1 cellular context compared by ENCODE assay signal in the genomic region with DNA sequence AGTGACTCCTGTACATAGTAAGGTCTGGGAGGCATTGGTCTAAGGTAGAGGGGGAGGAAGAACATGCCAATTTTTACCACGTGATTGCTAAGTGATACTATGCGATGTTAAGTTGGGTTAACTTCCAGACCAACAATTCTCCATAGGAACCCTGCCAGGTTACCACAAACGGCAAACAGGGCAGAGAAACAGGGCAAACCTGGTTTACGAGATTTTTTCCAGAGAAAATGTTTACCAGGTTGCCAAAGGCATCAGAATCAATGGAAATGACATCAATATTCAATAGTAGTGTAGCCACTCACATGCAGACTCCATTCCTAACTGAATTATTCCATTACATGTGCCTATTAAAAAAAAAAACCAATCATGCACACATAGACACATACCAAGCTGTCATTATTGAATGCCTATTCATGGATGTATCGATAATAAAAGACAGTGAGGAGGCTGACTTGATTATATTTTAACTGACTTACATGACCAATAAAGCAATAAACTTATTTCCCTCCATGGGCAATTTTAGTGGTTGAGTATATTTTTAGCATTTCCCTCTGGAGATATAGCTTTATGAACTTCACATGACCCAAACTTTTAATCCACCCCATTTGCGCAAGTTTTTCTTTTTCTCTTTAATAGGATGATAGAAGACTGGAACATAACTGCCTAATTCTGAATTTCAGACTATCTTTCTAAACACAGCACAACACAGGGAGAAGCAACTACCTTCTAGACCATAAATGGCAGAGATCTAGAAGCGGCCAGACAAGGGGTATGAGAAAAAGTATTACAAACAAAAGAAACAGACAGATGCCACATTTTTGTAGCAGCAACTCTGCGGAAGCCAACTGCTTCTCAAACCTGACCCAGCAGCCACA.
TF ChIP-seq lines count a peak whose summit lies in the region.

No MANE protein-coding gene starts in this region.

TF ChIP-seq in HepG2, 621 proteins besides CTCF, POLR2A, EP300 and RAD21 (continued from another document):
- TF ChIP-seq, protein P1, sequence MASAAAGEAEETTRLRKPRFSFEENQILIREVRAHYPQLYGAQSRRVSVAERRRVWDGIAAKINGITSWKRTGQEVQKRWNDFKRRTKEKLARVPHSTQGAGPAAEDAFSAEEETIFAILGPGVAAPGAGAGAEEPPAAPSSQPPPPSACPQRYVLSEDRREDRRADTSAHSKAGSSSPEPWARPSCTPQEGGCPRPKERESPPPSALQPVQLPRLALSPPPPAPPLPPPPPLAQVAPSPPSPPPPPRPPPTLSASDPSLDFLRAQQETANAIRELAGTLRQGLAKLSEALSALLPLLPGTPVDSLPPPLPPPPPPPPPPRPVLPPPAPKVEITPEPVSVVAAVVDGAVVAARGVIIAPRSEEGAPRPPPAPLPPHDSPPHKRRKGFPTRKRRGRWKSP (CRISPR knock-in tag; IDR thresholded peaks at IDR 0.05), result no peak
- no peak for TF ChIP-seq ZNF616 (CRISPR knock-in tag; IDR thresholded peaks at IDR 0.05; ENCODE audit: low read depth)
- TF ChIP-seq ZNF780A (CRISPR knock-in tag; IDR thresholded peaks at IDR 0.05), result no peak
- TF ChIP-seq, protein P2, sequence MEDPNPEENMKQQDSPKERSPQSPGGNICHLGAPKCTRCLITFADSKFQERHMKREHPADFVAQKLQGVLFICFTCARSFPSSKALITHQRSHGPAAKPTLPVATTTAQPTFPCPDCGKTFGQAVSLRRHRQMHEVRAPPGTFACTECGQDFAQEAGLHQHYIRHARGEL (CRISPR knock-in tag; IDR thresholded peaks at IDR 0.05), result no peak
- TF ChIP-seq NR1H2 (CRISPR knock-in tag; IDR thresholded peaks at IDR 0.05; ENCODE audit: borderline replicate concordance, low read depth), result no peak
- TF ChIP-seq ZZZ3 (CRISPR knock-in tag; IDR thresholded peaks at IDR 0.05; ENCODE audit: borderline replicate concordance), result no peak
